In the genomic region with DNA sequence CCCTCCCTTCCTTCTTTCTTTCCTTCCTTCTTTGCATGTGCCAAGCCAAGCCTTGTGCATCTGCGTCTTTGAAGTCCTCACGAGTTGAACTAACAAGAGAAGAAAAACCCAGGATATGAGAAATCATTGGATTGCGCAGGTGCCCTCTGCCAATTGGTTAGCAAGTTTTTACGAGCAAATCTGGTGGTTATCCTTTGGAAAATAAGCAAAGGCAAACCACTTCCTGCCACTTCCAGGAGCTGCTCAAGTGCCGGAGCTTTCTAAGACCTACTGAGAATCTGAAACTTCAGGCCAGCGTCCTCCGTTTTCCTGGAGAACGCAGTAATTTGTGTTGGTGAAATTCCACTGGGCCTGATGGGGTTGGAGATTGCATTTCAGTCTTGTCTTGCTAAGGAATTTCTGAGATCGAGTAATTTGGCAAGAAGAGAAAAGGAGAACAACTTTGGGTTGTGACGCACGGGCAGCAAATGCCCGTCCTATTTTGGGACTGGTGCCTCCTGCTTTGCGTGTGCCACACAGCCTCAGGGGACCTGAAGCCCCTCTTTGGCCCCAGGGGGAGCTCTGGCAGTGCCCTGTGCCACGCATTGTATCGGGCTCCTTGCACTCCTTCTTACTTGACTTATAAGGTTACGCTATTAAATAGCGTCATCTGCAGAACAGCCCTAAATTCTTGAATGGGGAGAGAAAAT, we compare ENCODE assay signal across 9 cellular contexts. TPM values are rescaled to one million over a fixed set of nuclear protein-coding genes. Genes with fewer than 3 reads are reported as not detected.
DNase-seq lines count a peak whose midpoint lies in the region; ATAC-seq and TF ChIP-seq lines count a peak whose summit lies in the region.
"Had no signal": no experiment of that assay in that cellular context is flagged by ENCODE, and none has a peak within 500 bp of the region (broad histone marks: within the 10 kb centered on the region; RNA-seq: fewer than 3 reads in every experiment).

No MANE protein-coding gene starts in this region.

- no peaks in the 10 kb centered on the region for H3K27me3 ChIP-seq in PC-3 (ENCODE audit: low read length)
- H3K27me3 ChIP-seq in SJCRH30 = no peaks in the 10 kb centered on the region

- peak overlapping the region; percentile 46 for H3K4me3 ChIP-seq in PC-3 (ENCODE audit: low read length)
- no peak overlapping the region for H3K4me3 ChIP-seq in SJCRH30

- CTCF ChIA-PET in PC-3 (lab: Charles Lee) = interaction anchor here (0.7 kb wide), 1 partner anchor 63 kb away, joined by 3 read pairs; no protein-coding TSS in a partner anchor

- no peaks in the 10 kb centered on the region for H3K9me3 ChIP-seq in PC-3 (ENCODE audit: low read length)
- no peaks in the 10 kb centered on the region for H3K9me3 ChIP-seq in SJCRH30 (replicated peaks)

- no peaks in the 10 kb centered on the region for H4K20me1 ChIP-seq in PC-3 (ENCODE audit: low read length)

- peak overlapping the region; percentile 82 for H3K9ac ChIP-seq in PC-3 (ENCODE audit: low read length)

- H3K36me3 Mint-ChIP-seq in effector memory CD8-positive, alpha-beta T cell (ENCODE audit: insufficient read depth) = peaks cover 28% of the 10 kb centered on the region
- no peaks in the 10 kb centered on the region for H3K36me3 Mint-ChIP-seq in progenitor cell of endocrine pancreas (ENCODE audit: insufficient read depth)

- peak; percentile 86 for DNase-seq in Daoy (ENCODE audit: low read depth)
- peak; percentile 95 for DNase-seq in PC-3
- no peak for DNase-seq in effector memory CD8-positive, alpha-beta T cell
- DNase-seq in progenitor cell of endocrine pancreas (ENCODE audit: low spot score, unreplicated experiment) = no peak
- DNase-seq in GM10266 (ENCODE audit: extremely low spot score) = no peak
- DNase-seq in SJCRH30 = no peak
- DNase-seq in T-helper 9 cell = no peak
- DNase-seq in NCI-H526 treated with DMSO at 0.1 percent for 48 hours (lab: John Stamatoyannopoulos, UW) = no peak
- DNase-seq: stimulated activated CD4-positive, alpha-beta T cell treated with anti-CD3 and anti-CD28 coated beads, Interleukin-1b, Interleukin-23, amount 100 ng/mL, for 48 hours had no signal

- H3K27me3 Mint-ChIP-seq in effector memory CD8-positive, alpha-beta T cell = no peaks in the 10 kb centered on the region
- no peaks in the 10 kb centered on the region for H3K27me3 Mint-ChIP-seq in progenitor cell of endocrine pancreas

- TF ChIP-seq CTCF in PC-3 (conservative IDR thresholded peaks at IDR 0.05; ENCODE audit: low read depth, low read length) = no peak
- TF ChIP-seq CTCF in progenitor cell of endocrine pancreas (IDR thresholded peaks at IDR 0.05; ENCODE audit: unreplicated experiment) = no peak
- no peak for TF ChIP-seq CTCF in GM10266 (IDR thresholded peaks at IDR 0.05; ENCODE audit: control insufficient read depth, insufficient read depth, low read depth, missing control alignments)

- peak overlapping the region; percentile 38 to 78 for H3K27ac Mint-ChIP-seq in effector memory CD8-positive, alpha-beta T cell
- peak overlapping the region; percentile 42 for H3K27ac Mint-ChIP-seq in progenitor cell of endocrine pancreas

- BruUV-seq in PC-3 (replicated peaks; lab: Mats Ljungman, UMichigan) = TSS peak; percentile 92

- peaks cover 31% of the 10 kb centered on the region for H3K4me1 ChIP-seq in PC-3 (ENCODE audit: insufficient read depth, low read length)
- H3K4me1 ChIP-seq in SJCRH30 = peaks cover 4% of the 10 kb centered on the region; the same call in 1 of the 2 replicates

- no peaks in the 10 kb centered on the region for H3F3A ChIP-seq in PC-3 (ENCODE audit: low read length, unreplicated experiment)

- peak overlapping the region; percentile 79 for H3K4me2 ChIP-seq in PC-3 (ENCODE audit: low read length)

- H3K9me3 Mint-ChIP-seq in effector memory CD8-positive, alpha-beta T cell = no peaks in the 10 kb centered on the region
- H3K9me3 Mint-ChIP-seq in progenitor cell of endocrine pancreas (ENCODE audit: low read depth) = no peaks in the 10 kb centered on the region

- no peak overlapping the region for H2AFZ ChIP-seq in PC-3 (ENCODE audit: low read length)

- no peaks in the 10 kb centered on the region for H3K9me2 ChIP-seq in PC-3 (replicated peaks; ENCODE audit: low read length)

- H3K4me1 Mint-ChIP-seq in effector memory CD8-positive, alpha-beta T cell (ENCODE audit: low read depth in 2 of 2) = peaks cover 61 to 62% of the 10 kb centered on the region in 2 donors
- no peaks in the 10 kb centered on the region for H3K4me1 Mint-ChIP-seq in progenitor cell of endocrine pancreas (ENCODE audit: low read depth)

- H3K27ac ChIP-seq in PC-3 (ENCODE audit: low read length) = peak overlapping the region; percentile 96
- H3K27ac ChIP-seq in SJCRH30 = no peak overlapping the region

- POLR2A ChIA-PET in PC-3 (lab: Charles Lee; ENCODE audit: unreplicated experiment) = no interaction called here

- peaks cover 92% of the 10 kb centered on the region for H3K79me2 ChIP-seq in PC-3 (ENCODE audit: low read length)

- H3K36me3 ChIP-seq in PC-3 (ENCODE audit: low read depth, low read length) = no peaks in the 10 kb centered on the region; the same call in 1 of the 2 replicates
- H3K36me3 ChIP-seq in SJCRH30 = no peaks in the 10 kb centered on the region

- peak; percentile 80 for ATAC-seq in PC-3
- peak; percentile 35 for ATAC-seq in effector memory CD8-positive, alpha-beta T cell (replicated peaks)

- H3K4me3 Mint-ChIP-seq in effector memory CD8-positive, alpha-beta T cell = no peak overlapping the region
- H3K4me3 Mint-ChIP-seq in progenitor cell of endocrine pancreas (ENCODE audit: low read depth) = no peak overlapping the region

- intact Hi-C loops in PC-3 (cut with micrococcal nuclease) = loop anchor here (5.0 kb wide), 1 partner anchor 54 kb away; no protein-coding TSS in a partner anchor

RNA-seq across cellular contexts. Expression of a gene that starts 56.4 kb away (rescaled TPM):
- 5.6 and 6.9 TPM in 2 replicates for total RNA-seq in Daoy (2014; rRNA removed; shearing (Covaris generic))
- 25.7 and 43.7 TPM in 2 replicates for total RNA-seq in PC-3 (2014; rRNA removed)
- 62.5 and 62.7 TPM in 2 replicates for total RNA-seq in progenitor cell of endocrine pancreas
- total RNA-seq in SJCRH30 (2014; rRNA removed; shearing (Covaris generic)) = 12.2 and 12.9 TPM in 2 replicates

Comparison
In these comparisons a context has a peak if more than half of its experiments do, and no peak if none do; other contexts are left out.
1. DNase-seq: peak in Daoy (single experiment) and PC-3 (single experiment); none in effector memory CD8-positive, alpha-beta T cell (0 of 3), progenitor cell of endocrine pancreas (single experiment), GM10266 (single experiment), SJCRH30 (0 of 2), T-helper 9 cell (single experiment) and NCI-H526 treated with DMSO at 0.1 percent for 48 hours (single experiment).